In genomic region chr14:72535485-72535884, GRCh38 we compare ENCODE assay signal across 12 cellular contexts.
DNase-seq lines count a peak whose midpoint lies in the region; ATAC-seq and TF ChIP-seq lines count a peak whose summit lies in the region.
"Had no signal": no experiment of that assay in that cellular context is flagged by ENCODE, and none has a peak within 500 bp of the region (broad histone marks: within the 10 kb centered on the region; RNA-seq: fewer than 3 reads in every experiment).

No MANE protein-coding gene starts in this region.

- no peak overlapping the region for H3K27ac ChIP-seq in effector memory CD4-positive, alpha-beta T cell (ENCODE audit: insufficient read depth, low read length, poor library complexity, severe bottlenecking)
- no peak overlapping the region for H3K27ac ChIP-seq in suprapubic skin
- H3K27ac ChIP-seq: esophagus squamous epithelium, transverse colon had no signal

- CTCF ChIA-PET in activated CD4-positive, alpha-beta T cell treated with anti-CD3 and anti-CD28 coated beads, Interleukin-2, amount 10 ng/mL, durations not matched to agents 7 days and 5 days (lab: Charles Lee), result no interaction called here

- peaks cover 84% of the 10 kb centered on the region for H3K4me1 Mint-ChIP-seq in activated CD4-positive, alpha-beta T cell treated with anti-CD3 and anti-CD28 coated beads, Interleukin-2, amount 10 ng/mL, durations not matched to agents 7 days and 5 days
- peaks cover 50 to 56% of the 10 kb centered on the region in 2 donors for H3K4me1 Mint-ChIP-seq in natural killer cell treated with Interleukin-12 subunit alpha and Interleukin-12 subunit beta and Interleukin-15 and Interleukin-18, amount 100 ng/mL, for 72 hours (ENCODE audit: low read depth in 2 of 2)

- WGBS in suprapubic skin, result 74% methylated on average over 1 of the region's 1 CpG

- TF ChIP-seq EP300 in suprapubic skin (IDR thresholded peaks at IDR 0.05), result no peak

- peaks cover 38% of the 10 kb centered on the region for H3K36me3 Mint-ChIP-seq in activated CD4-positive, alpha-beta T cell treated with anti-CD3 and anti-CD28 coated beads, Interleukin-2, amount 10 ng/mL, durations not matched to agents 7 days and 5 days (ENCODE audit: low read depth)
- peaks cover 27% of the 10 kb centered on the region for H3K36me3 Mint-ChIP-seq in natural killer cell treated with Interleukin-12 subunit alpha and Interleukin-12 subunit beta and Interleukin-15 and Interleukin-18, amount 100 ng/mL, for 72 hours

- TF ChIP-seq CTCF in suprapubic skin (IDR thresholded peaks at IDR 0.05), result no peak

- TF ChIP-seq POLR2A in suprapubic skin (IDR thresholded peaks at IDR 0.05), result no peak

- H3K9me3 Mint-ChIP-seq in activated CD4-positive, alpha-beta T cell treated with anti-CD3 and anti-CD28 coated beads, Interleukin-2, amount 10 ng/mL, durations not matched to agents 7 days and 5 days, result peaks cover 20% of the 10 kb centered on the region
- peaks cover 4% of the 10 kb centered on the region for H3K9me3 Mint-ChIP-seq in natural killer cell treated with Interleukin-12 subunit alpha and Interleukin-12 subunit beta and Interleukin-15 and Interleukin-18, amount 100 ng/mL, for 72 hours

- ATAC-seq in HG02973 (IDR thresholded peaks at IDR 0.05; ENCODE audit: unreplicated experiment), result peak; percentile 62
- peak; percentile 82 to 90 for ATAC-seq in natural killer cell treated with Interleukin-12 subunit alpha and Interleukin-12 subunit beta and Interleukin-15 and Interleukin-18, amount 100 ng/mL, for 72 hours

- H3K27me3 ChIP-seq in effector memory CD4-positive, alpha-beta T cell (replicated peaks; ENCODE audit: control insufficient read depth, insufficient read depth, low read length, poor library complexity, severe bottlenecking), result no peaks in the 10 kb centered on the region
- H3K27me3 ChIP-seq in suprapubic skin, result no peaks in the 10 kb centered on the region
- H3K27me3 ChIP-seq: esophagus squamous epithelium, transverse colon had no signal

- no peak overlapping the region for H3K4me3 ChIP-seq in effector memory CD4-positive, alpha-beta T cell (ENCODE audit: insufficient read depth, low read depth, low read length, poor library complexity, severe bottlenecking)
- no peak overlapping the region for H3K4me3 ChIP-seq in suprapubic skin
- H3K4me3 ChIP-seq: esophagus squamous epithelium, transverse colon had no signal

- H3K27ac Mint-ChIP-seq in activated CD4-positive, alpha-beta T cell treated with anti-CD3 and anti-CD28 coated beads, Interleukin-2, amount 10 ng/mL, durations not matched to agents 7 days and 5 days, result peak overlapping the region; percentile 43
- peak overlapping the region; percentile 27 to 38 for H3K27ac Mint-ChIP-seq in natural killer cell treated with Interleukin-12 subunit alpha and Interleukin-12 subunit beta and Interleukin-15 and Interleukin-18, amount 100 ng/mL, for 72 hours

- H3K36me3 ChIP-seq in effector memory CD4-positive, alpha-beta T cell (ENCODE audit: control insufficient read depth, insufficient read depth, low read length), result no peaks in the 10 kb centered on the region
- H3K36me3 ChIP-seq in suprapubic skin, result no peaks in the 10 kb centered on the region
- H3K36me3 ChIP-seq: esophagus squamous epithelium, transverse colon had no signal

- no peaks in the 10 kb centered on the region for H3K27me3 Mint-ChIP-seq in activated CD4-positive, alpha-beta T cell treated with anti-CD3 and anti-CD28 coated beads, Interleukin-2, amount 10 ng/mL, durations not matched to agents 7 days and 5 days
- peaks cover 7 to 17% of the 10 kb centered on the region in 2 donors for H3K27me3 Mint-ChIP-seq in natural killer cell treated with Interleukin-12 subunit alpha and Interleukin-12 subunit beta and Interleukin-15 and Interleukin-18, amount 100 ng/mL, for 72 hours

- H3K9me3 ChIP-seq in effector memory CD4-positive, alpha-beta T cell (ENCODE audit: control insufficient read depth, low read length), result no peaks in the 10 kb centered on the region
- H3K9me3 ChIP-seq in suprapubic skin, result peaks cover 5% of the 10 kb centered on the region

- H3K4me3 Mint-ChIP-seq in activated CD4-positive, alpha-beta T cell treated with anti-CD3 and anti-CD28 coated beads, Interleukin-2, amount 10 ng/mL, durations not matched to agents 7 days and 5 days, result peak overlapping the region; percentile 7
- H3K4me3 Mint-ChIP-seq in natural killer cell treated with Interleukin-12 subunit alpha and Interleukin-12 subunit beta and Interleukin-15 and Interleukin-18, amount 100 ng/mL, for 72 hours, result peak overlapping the region; percentile 67

- peaks cover 28% of the 10 kb centered on the region for H3K4me1 ChIP-seq in effector memory CD4-positive, alpha-beta T cell (ENCODE audit: control insufficient read depth, insufficient read depth, low read length, poor library complexity, severe bottlenecking)
- H3K4me1 ChIP-seq in suprapubic skin, result no peaks in the 10 kb centered on the region
- H3K4me1 ChIP-seq: transverse colon had no signal

- POLR2A ChIA-PET in activated CD4-positive, alpha-beta T cell treated with anti-CD3 and anti-CD28 coated beads, Interleukin-2, amount 10 ng/mL, durations not matched to agents 7 days and 5 days (lab: Charles Lee), result no interaction called here

- DNase-seq in activated CD4-positive, alpha-beta T cell treated with anti-CD3 and anti-CD28 coated beads, Interleukin-2, amount 10 ng/mL, durations not matched to agents 7 days and 5 days, result peak; percentile 35
- no peak for DNase-seq in activated CD4-positive, alpha-beta T cell treated with anti-CD3 and anti-CD28 coated beads, Interleukin-2, amount 50 U/mL, for 1 hour
- DNase-seq in SIG-M5 (lab: John Stamatoyannopoulos, UW), result peak; percentile 65
- no peak for DNase-seq in natural killer cell treated with Interleukin-12 subunit alpha and Interleukin-12 subunit beta and Interleukin-15 and Interleukin-18, amount 100 ng/mL, for 72 hours (ENCODE audit: low spot score)
- DNase-seq in effector memory CD4-positive, alpha-beta T cell, result no peak
- no peak for DNase-seq in activated CD4-positive, CD25-positive, alpha-beta regulatory T cell treated with anti-CD3 and anti-CD28 coated beads, Interleukin-2, amount 50 U/mL, for 72 hours
- no peak for DNase-seq in suprapubic skin (ENCODE audit: low spot score in 2 of 2)
- DNase-seq: esophagus squamous epithelium, NCI-H187 treated with DMSO at 0.1 percent for 48 hours, nucleus accumbens, transverse colon had no signal

Comparison
In these comparisons a context has a peak if more than half of its experiments do, and no peak if none do; other contexts are left out.
1. DNase-seq: peak in activated CD4-positive, alpha-beta T cell treated with anti-CD3 and anti-CD28 coated beads, Interleukin-2, amount 10 ng/mL, durations not matched to agents 7 days and 5 days (single experiment) and SIG-M5 (single experiment); none in activated CD4-positive, alpha-beta T cell treated with anti-CD3 and anti-CD28 coated beads, Interleukin-2, amount 50 U/mL, for 1 hour (single experiment), natural killer cell treated with Interleukin-12 subunit alpha and Interleukin-12 subunit beta and Interleukin-15 and Interleukin-18, amount 100 ng/mL, for 72 hours (single experiment), effector memory CD4-positive, alpha-beta T cell (0 of 3), activated CD4-positive, CD25-positive, alpha-beta regulatory T cell treated with anti-CD3 and anti-CD28 coated beads, Interleukin-2, amount 50 U/mL, for 72 hours (single experiment) and suprapubic skin (0 of 2).